In genomic region chr9:76355886-76356285, GRCh38 we compare ENCODE assay signal across 8 cellular contexts.
"Had no signal": no experiment of that assay in that cellular context is flagged by ENCODE, and none has a peak within 500 bp of the region (broad histone marks: within the 10 kb centered on the region; RNA-seq: fewer than 3 reads in every experiment).

No MANE protein-coding gene starts in this region.

- H3K9me3 Mint-ChIP-seq: HFFc6 had no signal

- H3K4me3 Mint-ChIP-seq: HFFc6 had no signal

- H3K4me3 ChIP-seq: GM23248, HAP-1, K562 had no signal

- DNase-seq: GM23248, GOT3, H7, HFFc6, IMR-90 had no signal

- ATAC-seq: HCT116, K562 had no signal

- H3K27ac ChIP-seq: GM23248 had no signal

- H3K36me3 ChIP-seq: HAP-1 had no signal

- H3K9ac ChIP-seq: GM23248 had no signal

- H2AFZ ChIP-seq: GM23248 had no signal

- H3K4me1 ChIP-seq: HAP-1 had no signal

- H3K27ac Mint-ChIP-seq: HFFc6 had no signal
